22 cellular contexts compared by ENCODE assay signal in the genomic region with DNA sequence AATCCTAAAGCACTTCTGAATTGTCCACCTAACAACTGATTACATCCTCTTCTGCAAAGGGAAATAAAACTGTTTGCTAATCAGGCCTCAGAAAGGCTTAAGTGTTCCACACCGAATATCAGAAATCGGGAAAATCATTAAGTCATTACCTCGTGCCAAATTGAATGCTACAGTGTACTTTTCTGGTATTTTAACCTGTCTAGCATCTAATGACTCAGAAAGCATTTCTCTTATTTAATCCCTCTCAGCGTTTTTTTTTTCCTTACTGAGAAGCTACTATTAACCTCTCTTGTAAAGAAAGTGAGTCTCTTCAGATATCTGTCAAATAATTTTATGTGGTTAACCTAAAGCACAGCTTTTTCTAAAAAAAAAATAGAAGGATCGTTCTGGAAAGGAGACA.
"Had no signal": no experiment of that assay in that cellular context is flagged by ENCODE, and none has a peak within 500 bp of the region (broad histone marks: within the 10 kb centered on the region; RNA-seq: fewer than 3 reads in every experiment).

No MANE protein-coding gene starts in this region.

- H3K27ac ChIP-seq: cardiac muscle cell, esophagus muscularis mucosa, foreskin keratinocyte, left lung, pancreas, right lobe of liver, thoracic aorta, upper lobe of left lung had no signal

- DNase-seq: activated CD4-positive, alpha-beta T cell treated with anti-CD3 and anti-CD28 coated beads for 48 hours; activated CD4-positive, CD25-positive, alpha-beta regulatory T cell; activated CD8-positive, alpha-beta T cell treated with anti-CD3 and anti-CD28 coated beads for 36 hours; activated naive CD4-positive, alpha-beta T cell treated with anti-CD3 and anti-CD28 coated beads for 36 hours; activated T-cell treated with anti-CD3 and anti-CD28 coated beads, Interleukin-2, amount 50 U/mL, for 1 hour; aorta; dermis blood vessel endothelial cell; effector memory CD4-positive, alpha-beta T cell; foreskin keratinocyte; hippocampal formation; left lung; pancreas; right lobe of liver; spleen; stimulated activated naive B cell treated with anti-CD40 and anti-IgM and Interleukin-4, amounts not matched to agents 10 μg/mL and 1 μg/mL and 100 μg/mL, for 72 hours; T-helper 1 cell; T-helper 9 cell; upper lobe of left lung had no signal

- H3K36me3 Mint-ChIP-seq: stimulated activated naive B cell treated with anti-CD40 and anti-IgM and Interleukin-4, amounts not matched to agents 10 μg/mL and 1 μg/mL and 100 μg/mL, for 72 hours had no signal

- H3K9me3 Mint-ChIP-seq: activated CD8-positive, alpha-beta T cell treated with anti-CD3 and anti-CD28 coated beads for 36 hours had no signal

- ATAC-seq: activated CD8-positive, alpha-beta T cell treated with anti-CD3 and anti-CD28 coated beads for 36 hours; foreskin keratinocyte; right lobe of liver; stimulated activated naive B cell treated with anti-CD40 and anti-IgM and Interleukin-4, amounts not matched to agents 10 μg/mL and 1 μg/mL and 100 μg/mL, for 72 hours had no signal

- H3K4me3 ChIP-seq: cardiac muscle cell, left lung, pancreas, right lobe of liver, upper lobe of left lung had no signal

- H3K4me3 Mint-ChIP-seq: activated CD8-positive, alpha-beta T cell treated with anti-CD3 and anti-CD28 coated beads for 36 hours had no signal

- H3K27ac Mint-ChIP-seq: activated CD8-positive, alpha-beta T cell treated with anti-CD3 and anti-CD28 coated beads for 36 hours; activated naive CD4-positive, alpha-beta T cell treated with anti-CD3 and anti-CD28 coated beads for 36 hours; activated T-helper 2 cell treated with anti-CD3 and anti-CD28 coated beads, Interferon-gamma antibody, Interleukin-2, Interleukin-4, amounts not matched to agents 10 μg/mL and 5 μg/mL and 100 μg/mL, durations not matched to agents 14 hours and 24 hours and 36 hours; stimulated activated naive B cell treated with anti-CD40 and anti-IgM and Interleukin-4, amounts not matched to agents 10 μg/mL and 1 μg/mL and 100 μg/mL, for 72 hours had no signal

- H3K27me3 ChIP-seq: cardiac muscle cell, esophagus muscularis mucosa, foreskin keratinocyte, left lung, pancreas, right lobe of liver, spleen, upper lobe of left lung had no signal

- H3K36me3 ChIP-seq: cardiac muscle cell, esophagus muscularis mucosa, left lung, pancreas, right lobe of liver, spleen, thoracic aorta, upper lobe of left lung had no signal

- H3K9me3 ChIP-seq: pancreas, right lobe of liver had no signal

- H3K4me1 ChIP-seq: foreskin keratinocyte, pancreas, right lobe of liver had no signal
